Comparison of ENCODE assay signal across 10 cellular contexts in the genomic region with DNA sequence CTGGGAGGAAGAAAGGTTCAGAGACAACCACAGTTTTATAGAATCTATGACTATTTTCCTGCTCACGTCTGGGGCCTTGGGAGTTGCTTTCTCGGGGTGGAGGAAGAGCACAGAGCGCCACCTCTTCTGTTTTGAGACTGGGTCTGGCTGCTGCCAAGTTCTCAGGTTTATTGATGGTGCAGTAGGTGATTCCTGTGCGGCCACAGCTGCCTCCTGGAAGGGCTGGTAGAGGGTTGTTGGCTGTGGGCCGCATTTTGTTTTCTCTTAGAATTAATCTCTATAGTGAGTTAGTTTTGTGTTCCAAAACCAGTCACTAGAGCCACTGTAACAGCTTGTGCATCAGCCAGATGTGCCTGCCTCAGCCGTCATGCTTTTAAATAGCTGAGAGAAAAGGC. TPM values are rescaled to one million over a fixed set of nuclear protein-coding genes. Genes with fewer than 3 reads are reported as not detected.
DNase-seq lines count a peak whose midpoint lies in the region; ATAC-seq and TF ChIP-seq lines count a peak whose summit lies in the region.
"Had no signal": no experiment of that assay in that cellular context is flagged by ENCODE, and none has a peak within 500 bp of the region (broad histone marks: within the 10 kb centered on the region; RNA-seq: fewer than 3 reads in every experiment).

No MANE protein-coding gene starts in this region.

- H3K9me3 ChIP-seq in DOHH2 (ENCODE audit: control insufficient read depth, insufficient read depth, low read length) (no peaks in the 10 kb centered on the region), Karpas-422 (ENCODE audit: low read length) (no peaks in the 10 kb centered on the region), body of pancreas (no peaks in the 10 kb centered on the region), neutrophil (no peaks in the 10 kb centered on the region), PC-9 (ENCODE audit: insufficient read depth, low read depth) (no peaks in the 10 kb centered on the region)

- peak overlapping the region; percentile 73 for H3K4me3 ChIP-seq in DOHH2 (ENCODE audit: low read length)
- H3K4me3 ChIP-seq in Karpas-422 (ENCODE audit: low read length) = peak overlapping the region; percentile 68
- H3K4me3 ChIP-seq in body of pancreas = no peak overlapping the region
- H3K4me3 ChIP-seq in neutrophil (ENCODE audit: low read depth in 1 of 2, low read length in 1 of 2) = no peak overlapping the region
- H3K4me3 ChIP-seq in PC-9 = no peak overlapping the region

- peak overlapping the region; percentile 91 for H3K4me2 ChIP-seq in DOHH2 (ENCODE audit: low read length)
- H3K4me2 ChIP-seq in Karpas-422 (ENCODE audit: low read depth, low read length, poor library complexity, severe bottlenecking) = peak overlapping the region; percentile 81
- H3K4me2 ChIP-seq in PC-9 = no peak overlapping the region
- H3K4me2 ChIP-seq: KMS-11 had no signal

- peak overlapping the region; percentile 100 for H3K27ac ChIP-seq in DOHH2 (ENCODE audit: low read depth, low read length)
- H3K27ac ChIP-seq in Karpas-422 (ENCODE audit: low read length) = peak overlapping the region; percentile 99
- H3K27ac ChIP-seq in body of pancreas = peak overlapping the region in 3 of 4 donors; percentile 38 to 86 (median 77)
- peak overlapping the region; percentile 98 for H3K27ac ChIP-seq in neutrophil
- no peak overlapping the region for H3K27ac ChIP-seq in PC-9
- H3K27ac ChIP-seq: KMS-11 had no signal

- H3K79me2 ChIP-seq in DOHH2 (ENCODE audit: control insufficient read depth, low read length) = peaks cover 79% of the 10 kb centered on the region
- H3K79me2 ChIP-seq in Karpas-422 (ENCODE audit: low read length) = peaks cover 71% of the 10 kb centered on the region
- peaks cover 69% of the 10 kb centered on the region for H3K79me2 ChIP-seq in PC-9 (ENCODE audit: low read depth)

- H3K9me2 ChIP-seq in DOHH2 (replicated peaks; ENCODE audit: control insufficient read depth, low read length) = no peaks in the 10 kb centered on the region
- no peaks in the 10 kb centered on the region for H3K9me2 ChIP-seq in Karpas-422 (replicated peaks; ENCODE audit: insufficient read depth, low read length)
- no peaks in the 10 kb centered on the region for H3K9me2 ChIP-seq in PC-9 (ENCODE audit: insufficient read depth)

- BruUV-seq in PC-9 (replicated peaks; lab: Mats Ljungman, UMichigan) = no TSS peak

- H2AFZ ChIP-seq in Karpas-422 (ENCODE audit: low read length) (no peak overlapping the region), PC-9 (no peak overlapping the region)

- CTCF ChIA-PET in PC-9 (lab: Charles Lee) = no interaction called here

- H3K27me3 ChIP-seq in DOHH2 (ENCODE audit: control insufficient read depth, low read length) = no peaks in the 10 kb centered on the region
- H3K27me3 ChIP-seq in Karpas-422 (ENCODE audit: low read length) = no peaks in the 10 kb centered on the region
- no peaks in the 10 kb centered on the region for H3K27me3 ChIP-seq in body of pancreas
- no peaks in the 10 kb centered on the region for H3K27me3 ChIP-seq in neutrophil
- H3K27me3 ChIP-seq in PC-9 (ENCODE audit: insufficient read depth, low read depth) = no peaks in the 10 kb centered on the region

- H3K9ac ChIP-seq in Karpas-422 (ENCODE audit: low read length) = peak overlapping the region; percentile 76
- H3K9ac ChIP-seq: KMS-11 had no signal

- intact Hi-C loops in body of pancreas (cut with DNase I) = no loop called here
- intact Hi-C loops in PC-9 (cut with micrococcal nuclease; ENCODE audit: unreplicated experiment) = no loop called here

- peaks cover 94% of the 10 kb centered on the region for H3K4me1 ChIP-seq in DOHH2 (ENCODE audit: control insufficient read depth, low read length)
- H3K4me1 ChIP-seq in Karpas-422 (ENCODE audit: low read length) = peaks cover 71% of the 10 kb centered on the region
- peaks cover 44% of the 10 kb centered on the region for H3K4me1 ChIP-seq in body of pancreas
- peaks cover 52 to 53% of the 10 kb centered on the region in 2 experiments for H3K4me1 ChIP-seq in neutrophil (ENCODE audit: control insufficient read depth in 1 of 2, insufficient read depth in 1 of 2, low read depth in 1 of 2, low read length in 1 of 2)
- peaks cover 28% of the 10 kb centered on the region for H3K4me1 ChIP-seq in PC-9 (replicated peaks; ENCODE audit: insufficient read depth)

- ATAC-seq in body of pancreas (no peak), HG02840 (IDR thresholded peaks at IDR 0.05; ENCODE audit: low FRiP score, unreplicated experiment) (no peak)

- DNase-seq in Karpas-422 (peak; percentile 77), body of pancreas (no peak), PC-9 (no peak), NCI-H2196 (lab: John Stamatoyannopoulos, UW; ENCODE audit: unreplicated experiment) (no peak)
- DNase-seq: midbrain, NCI-H524 treated with DMSO at 0.1 percent for 48 hours had no signal

- no peak for TF ChIP-seq POLR2A in body of pancreas (IDR thresholded peaks at IDR 0.05)

- peak; percentile 39 for TF ChIP-seq CTCF in DOHH2 (IDR thresholded peaks at IDR 0.05; ENCODE audit: low read depth, low read length, poor library complexity, severe bottlenecking)
- no peak for TF ChIP-seq CTCF in body of pancreas (IDR thresholded peaks at IDR 0.05)
- no peak for TF ChIP-seq CTCF in neutrophil (IDR thresholded peaks at IDR 0.05)
- no peak for TF ChIP-seq CTCF in PC-9 (conservative IDR thresholded peaks at IDR 0.05)

- POLR2A ChIA-PET in PC-9 (lab: Charles Lee; ENCODE audit: unreplicated experiment) = no interaction called here

- peaks cover 60% of the 10 kb centered on the region for H3K36me3 ChIP-seq in DOHH2 (ENCODE audit: control insufficient read depth, low read length)
- peaks cover 10% of the 10 kb centered on the region for H3K36me3 ChIP-seq in Karpas-422 (ENCODE audit: insufficient read depth, low read length)
- no peaks in the 10 kb centered on the region for H3K36me3 ChIP-seq in body of pancreas (replicated peaks in 1 of 2; ENCODE audit: insufficient read depth in 1 of 2, low read depth in 2 of 2)
- H3K36me3 ChIP-seq in neutrophil = no peaks in the 10 kb centered on the region
- no peaks in the 10 kb centered on the region for H3K36me3 ChIP-seq in PC-9 (ENCODE audit: low read depth)

- H4K20me1 ChIP-seq in DOHH2 (ENCODE audit: control insufficient read depth, insufficient read depth, low read depth, low read length) (peaks cover 6% of the 10 kb centered on the region; the same call in 1 of the 2 replicates), Karpas-422 (ENCODE audit: insufficient read depth, low read depth, low read length) (peaks cover 3% of the 10 kb centered on the region; the same call in 1 of the 2 replicates), PC-9 (ENCODE audit: insufficient read depth) (peaks cover 59% of the 10 kb centered on the region)

- 40 to 58% methylated on average over 2 to 6 of the region's 6 CpGs for WGBS in body of pancreas, 2 donors

- H3F3A ChIP-seq in DOHH2 (ENCODE audit: control insufficient read depth, insufficient read depth) = peaks cover 51% of the 10 kb centered on the region
- H3F3A ChIP-seq in PC-9 (ENCODE audit: insufficient read depth, low read depth) = peaks cover 16% of the 10 kb centered on the region

RNA-seq across cellular contexts. Expression of a gene that starts 12.9 kb away (rescaled TPM):
- 27.7 and 39.2 TPM in 2 replicates for total RNA-seq in Karpas-422 (2014; rRNA removed; shearing (Covaris generic); ENCODE audit: low replicate concordance)
- 10 to 100 TPM; 21.5 to 23.1 TPM for total RNA-seq in body of pancreas
- total RNA-seq in PC-9 (2021) = 40.3 and 41.4 TPM in 2 replicates

RNA-seq across cellular contexts. Expression of a gene that starts 37.3 kb away (rescaled TPM):
- total RNA-seq in Karpas-422 (2014; rRNA removed; shearing (Covaris generic); ENCODE audit: low replicate concordance) = 53.8 and 79.0 TPM in 2 replicates
- 10 to 100 TPM; 33.6 to 46.4 TPM for total RNA-seq in body of pancreas
- 24.9 and 25.9 TPM in 2 replicates for total RNA-seq in PC-9 (2021)

Comparison
In these comparisons a context has a peak if more than half of its experiments do, and no peak if none do; other contexts are left out.
1. H3K4me3 ChIP-seq: peak in DOHH2 (single experiment) and Karpas-422 (single experiment); none in body of pancreas (0 of 2), neutrophil (0 of 2) and PC-9 (single experiment).